23 cellular contexts compared by ENCODE assay signal in the genomic region with DNA sequence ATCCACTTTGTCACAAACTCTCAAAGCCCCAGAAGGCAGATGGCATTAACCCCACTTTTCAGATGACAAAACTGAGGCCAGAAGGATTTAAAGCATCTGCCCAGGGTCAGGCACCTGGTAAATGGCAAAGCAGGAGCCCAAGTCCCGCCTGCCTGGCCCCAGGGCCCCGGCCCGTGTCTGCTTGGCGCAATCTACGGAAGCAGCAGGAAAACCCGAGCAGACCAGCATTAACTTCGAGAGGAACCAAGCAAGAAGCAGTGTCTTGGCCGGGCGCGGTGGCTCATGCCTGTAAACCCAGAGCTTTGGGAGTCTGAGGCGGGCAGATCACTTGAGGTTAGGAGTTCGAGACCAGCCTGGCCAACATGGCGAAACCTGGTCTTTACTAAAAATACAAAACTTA. TPM values are rescaled to one million over a fixed set of nuclear protein-coding genes. Genes with fewer than 3 reads are reported as not detected.
DNase-seq lines count a peak whose midpoint lies in the region; ATAC-seq, FAIRE-seq and TF ChIP-seq lines count a peak whose summit lies in the region.
"Had no signal": no experiment of that assay in that cellular context is flagged by ENCODE, and none has a peak within 500 bp of the region (broad histone marks: within the 10 kb centered on the region; RNA-seq: fewer than 3 reads in every experiment).

No MANE protein-coding gene starts in this region.

- H3K27me3 ChIP-seq in pancreas: no peaks in the 10 kb centered on the region
- H3K27me3 ChIP-seq in testis: no peaks in the 10 kb centered on the region
- H3K27me3 ChIP-seq: BLaER1 treated with 17β-estradiol and CSF1 and Interleukin-3, amounts not matched to agents 10 nM and 100 nM had no signal

- H3K27ac ChIP-seq in angular gyrus (ENCODE audit: low read depth, low read length) (peak overlapping the region; percentile 56), pancreas (peak overlapping the region; percentile 49 to 77 (median 63)), testis (peak overlapping the region; percentile 42 to 65)

- TF ChIP-seq POLR2A in testis (IDR thresholded peaks at IDR 0.05): no peak

- no peak for DNase-seq in chondrocyte (ENCODE audit: low spot score)
- DNase-seq in pancreas: no peak
- no peak for DNase-seq in testis
- DNase-seq in COLO829 (ENCODE audit: low spot score): no peak
- no peak for DNase-seq in NCI-H1436 treated with DMSO at 0.1 percent for 48 hours (lab: John Stamatoyannopoulos, UW)
- DNase-seq: ACHN; CD4-positive, alpha-beta memory T cell; DND-41; HFFc6; KG1; NCI-H1092; NCI-H1436; NCI-H1930; NCI-H226; NCI-H510A treated with DMSO at 0.1 percent for 48 hours; NCI-H748 treated with DMSO at 0.1 percent for 48 hours; NK-92 treated with Interleukin-12 subunit alpha and Interleukin-12 subunit beta, amount 100 ng/mL, for 24 hours; SIG-M5 had no signal

- H3K36me3 Mint-ChIP-seq in chondrocyte (ENCODE audit: low read depth): no peaks in the 10 kb centered on the region

- 90 to 96% methylated on average over 13 of the region's 13 CpGs for WGBS in pancreas, 2 donors
- 97 to 98% methylated on average over 9 to 13 of the region's 13 CpGs for WGBS in testis, 2 donors

- TF ChIP-seq CTCF in chondrocyte (IDR thresholded peaks at IDR 0.05): no peak
- no peak for TF ChIP-seq CTCF in pancreas (IDR thresholded peaks at IDR 0.05)
- no peak for TF ChIP-seq CTCF in testis (IDR thresholded peaks at IDR 0.05)

- H3K9me3 ChIP-seq in pancreas (no peaks in the 10 kb centered on the region), testis (no peaks in the 10 kb centered on the region)
- H3K9me3 ChIP-seq: BLaER1 treated with 17β-estradiol and CSF1 and Interleukin-3, amounts not matched to agents 10 nM and 100 nM had no signal

- intact Hi-C loops in pancreas (cut with DNase I): no loop called here
- intact Hi-C loops in testis (cut with DNase I; ENCODE audit: low total_unique reads): no loop called here

- ATAC-seq in pancreas (no peak), GM21447 (IDR thresholded peaks at IDR 0.05; ENCODE audit: unreplicated experiment) (no peak)
- ATAC-seq: Panc1 had no signal

- peaks cover 26% of the 10 kb centered on the region for H3K4me1 Mint-ChIP-seq in chondrocyte (ENCODE audit: low read depth)

- no peaks in the 10 kb centered on the region for H3K9me3 Mint-ChIP-seq in chondrocyte (ENCODE audit: low read depth)
- H3K9me3 Mint-ChIP-seq: HFFc6 had no signal

- H3K36me3 ChIP-seq in pancreas (no peaks in the 10 kb centered on the region), testis (ENCODE audit: low read depth, missing control alignments) (no peaks in the 10 kb centered on the region)

- H3K4me3 Mint-ChIP-seq in chondrocyte (ENCODE audit: unreplicated experiment): no peak overlapping the region
- H3K4me3 Mint-ChIP-seq: CD4-positive, alpha-beta memory T cell; HFFc6 had no signal

- peak overlapping the region; percentile 12 for H3K27ac Mint-ChIP-seq in chondrocyte (ENCODE audit: unreplicated experiment)
- H3K27ac Mint-ChIP-seq: CD4-positive, alpha-beta memory T cell; HFFc6 had no signal

- FAIRE-seq in pancreas (lab: Jason Lieb, UNC): no peak
- FAIRE-seq: GM12891 had no signal

- peaks cover 16 to 18% (median 16%) of the 10 kb centered on the region in 3 donors for H3K4me1 ChIP-seq in pancreas
- peaks cover 59% of the 10 kb centered on the region for H3K4me1 ChIP-seq in testis

- H3K27me3 Mint-ChIP-seq in chondrocyte (ENCODE audit: low read depth): no peaks in the 10 kb centered on the region

- H3K4me3 ChIP-seq in pancreas (no peak overlapping the region), testis (no peak overlapping the region)
- H3K4me3 ChIP-seq: BLaER1 treated with 17β-estradiol and CSF1 and Interleukin-3, amounts not matched to agents 10 nM and 100 nM had no signal

RNA-seq across cellular contexts. Expression of a gene that starts 21.6 kb away (rescaled TPM):
- total RNA-seq in chondrocyte (0.47 to 0.95 TPM (median 0.68 TPM) in 3 replicates), pancreas (1 to 10 TPM in 4 of 6 donors, under 1 TPM in 2; 0.93 to 3.6 (median 1.7) TPM), testis (1 to 10 TPM; 1.7 to 1.8 TPM)
- polyA plus RNA-seq in pancreas (1 to 10 TPM; 3.0 to 3.1 TPM), testis (ENCODE audit: insufficient read depth, low read depth, low replicate concordance) (1.8 TPM)

RNA-seq across cellular contexts. Expression of a gene that starts 26.4 kb away (rescaled TPM):
- 29.4 to 43.1 TPM (median 31.3 TPM) in 3 replicates for total RNA-seq in chondrocyte
- total RNA-seq in pancreas: 10 to 100 TPM; 21.8 to 37.7 (median 27.6) TPM
- polyA plus RNA-seq in pancreas: 10 to 100 TPM; 53.3 to 74.4 TPM
- 10 to 100 TPM; 91.9 to 93.3 TPM for total RNA-seq in testis
- polyA plus RNA-seq in testis (ENCODE audit: insufficient read depth, low read depth, low replicate concordance): 32.6 TPM

RNA-seq across cellular contexts. Expression of a gene that starts 38.3 kb away (rescaled TPM):
- total RNA-seq in chondrocyte (26.6 to 30.2 TPM (median 30.1 TPM) in 3 replicates), pancreas (10 to 100 TPM; 10.4 to 20.5 (median 17.9) TPM), testis (10 to 100 TPM; 46.3 to 55.1 TPM)
- polyA plus RNA-seq in pancreas (10 to 100 TPM; 46.3 to 79.3 TPM), testis (ENCODE audit: insufficient read depth, low read depth, low replicate concordance) (46.3 TPM)

RNA-seq across cellular contexts. Expression of a gene that starts 51.4 kb away (rescaled TPM):
- 3.3 to 9.0 TPM (median 8.8 TPM) in 3 replicates for total RNA-seq in chondrocyte
- 10 to 100 TPM in 2 of 6 donors, 1 to 10 TPM in 4; 1.0 to 15.8 (median 3.8) TPM for total RNA-seq in pancreas
- 1 to 10 TPM; 1.8 to 3.7 TPM for polyA plus RNA-seq in pancreas
- 10 to 100 TPM; 36.1 to 38.4 TPM for total RNA-seq in testis
- 8.7 TPM for polyA plus RNA-seq in testis (ENCODE audit: insufficient read depth, low read depth, low replicate concordance)
